Comparison of ENCODE assay signal across 8 cellular contexts in genomic region chr9:125746774-125747052, GRCh38. TPM values are rescaled to one million over a fixed set of nuclear protein-coding genes. Genes with fewer than 3 reads are reported as not detected.
A peak's percentile ranks its signal among the peaks of the same experiment; 100 is the strongest.
DNase-seq lines count a peak whose midpoint lies in the region; ATAC-seq and TF ChIP-seq lines count a peak whose summit lies in the region.

No MANE protein-coding gene starts in this region.

- no peak overlapping the region for H3K4me2 ChIP-seq in Loucy (ENCODE audit: low read depth, low read length, poor library complexity, severe bottlenecking)
- peak overlapping the region; percentile 81 for H3K4me2 ChIP-seq in smooth muscle cell

- H3K9me3 ChIP-seq in Loucy (ENCODE audit: insufficient read depth, low read depth, low read length) (no peaks in the 10 kb centered on the region), smooth muscle cell (replicated peaks; ENCODE audit: low read depth) (no peaks in the 10 kb centered on the region)

- H3F3A ChIP-seq in Loucy (ENCODE audit: low read depth) (no peaks in the 10 kb centered on the region), smooth muscle cell (ENCODE audit: low read depth) (peaks cover 11% of the 10 kb centered on the region)

- no peak for DNase-seq in epithelial cell of proximal tubule (ENCODE audit: low read depth)
- DNase-seq in smooth muscle cell (lab: John Stamatoyannopoulos, UW; ENCODE audit: unreplicated experiment) = no peak
- DNase-seq in NCI-H1092 (lab: John Stamatoyannopoulos, UW) = no peak
- no peak for DNase-seq in DMS114 treated with DMSO at 0.1 percent for 48 hours (lab: John Stamatoyannopoulos, UW; ENCODE audit: unreplicated experiment)
- no peak for DNase-seq in HuH-7 (ENCODE audit: low spot score)

- H3K4me3 ChIP-seq in Loucy (ENCODE audit: low read length, poor library complexity, severe bottlenecking) (peak overlapping the region; percentile 78), epithelial cell of proximal tubule (ENCODE audit: low read depth, low read length) (peak overlapping the region; percentile 17), smooth muscle cell (peak overlapping the region; percentile 55)

- H2AFZ ChIP-seq in Loucy (ENCODE audit: low read length) = no peak overlapping the region
- no peak overlapping the region for H2AFZ ChIP-seq in smooth muscle cell (ENCODE audit: low read depth)

- H4K20me1 ChIP-seq in Loucy (ENCODE audit: insufficient read depth, low read length, poor library complexity, severe bottlenecking) (peaks cover 37% of the 10 kb centered on the region), smooth muscle cell (ENCODE audit: low read depth) (peaks cover 8% of the 10 kb centered on the region)

- H3K36me3 ChIP-seq in Loucy (ENCODE audit: insufficient read depth, low read length) = no peaks in the 10 kb centered on the region
- H3K36me3 ChIP-seq in smooth muscle cell (ENCODE audit: low read depth) = no peaks in the 10 kb centered on the region

- no peaks in the 10 kb centered on the region for H3K9me2 ChIP-seq in Loucy (replicated peaks; ENCODE audit: low read depth, low read length)

- no peaks in the 10 kb centered on the region for H3K27me3 ChIP-seq in Loucy (ENCODE audit: insufficient read depth, low read length, poor library complexity, severe bottlenecking)
- H3K27me3 ChIP-seq in smooth muscle cell (ENCODE audit: low read depth) = no peaks in the 10 kb centered on the region

- H3K9ac ChIP-seq in Loucy (ENCODE audit: low read depth, low read length, poor library complexity, severe bottlenecking) = no peak overlapping the region
- H3K9ac ChIP-seq in smooth muscle cell (ENCODE audit: low read depth) = no peak overlapping the region

- peaks cover 31% of the 10 kb centered on the region for H3K4me1 ChIP-seq in Loucy (ENCODE audit: insufficient read depth, low read length, poor library complexity, severe bottlenecking)
- H3K4me1 ChIP-seq in smooth muscle cell (ENCODE audit: low read depth) = peaks cover 29% of the 10 kb centered on the region

- ATAC-seq in GM19397 (IDR thresholded peaks at IDR 0.05; ENCODE audit: unreplicated experiment) (peak; percentile 22), HG02642 (IDR thresholded peaks at IDR 0.05; ENCODE audit: poor library complexity, unreplicated experiment) (no peak)

- no peak for TF ChIP-seq CTCF in Loucy (conservative IDR thresholded peaks at IDR 0.05; ENCODE audit: low read length)
- no peak for TF ChIP-seq CTCF in epithelial cell of proximal tubule (conservative IDR thresholded peaks at IDR 0.05; ENCODE audit: low read depth, low read length)
- TF ChIP-seq CTCF in smooth muscle cell (IDR thresholded peaks at IDR 0.05; ENCODE audit: borderline replicate concordance, insufficient read depth, poor library complexity, severe bottlenecking) = no peak

- H3K79me2 ChIP-seq in Loucy (ENCODE audit: insufficient read depth, low read length) (peaks cover 45% of the 10 kb centered on the region), smooth muscle cell (ENCODE audit: low read depth) (peaks cover 31% of the 10 kb centered on the region)

- H3K27ac ChIP-seq in smooth muscle cell (ENCODE audit: low read depth) = no peak overlapping the region

- WGBS in smooth muscle cell (ENCODE audit: low lambda C conversion rate) = no CpG with 5 or more reads among the region's 46 CpGs

RNA-seq across cellular contexts. Expression of gene PBX3, which starts 0.5 kb away (rescaled TPM):
- total RNA-seq in epithelial cell of proximal tubule (11.0 and 20.3 TPM in 2 replicates), smooth muscle cell (28.7 and 34.6 TPM in 2 replicates)
- polyA plus RNA-seq in smooth muscle cell = 15.3 and 16.4 TPM in 2 replicates

RNA-seq across cellular contexts. Expression of gene MAPKAP1, which starts 39.7 kb away (rescaled TPM):
- total RNA-seq in epithelial cell of proximal tubule (97.7 and 100 TPM in 2 replicates), smooth muscle cell (50.1 and 52.3 TPM in 2 replicates)
- 71.9 and 74.5 TPM in 2 replicates for polyA plus RNA-seq in smooth muscle cell

Comparison
In these comparisons a context has a peak if more than half of its experiments do, and no peak if none do; other contexts are left out.
1. H3K4me3 ChIP-seq: peak in every context shown above with its lines; median percentile 78 in Loucy; 55 in smooth muscle cell; 17 in epithelial cell of proximal tubule.